In genomic region chr6:166105341-166106075, GRCh38 we compare ENCODE assay signal across 10 cellular contexts.
DNase-seq lines count a peak whose midpoint lies in the region; ATAC-seq, FAIRE-seq and TF ChIP-seq lines count a peak whose summit lies in the region.
"Had no signal": no experiment of that assay in that cellular context is flagged by ENCODE, and none has a peak within 500 bp of the region (broad histone marks: within the 10 kb centered on the region; RNA-seq: fewer than 3 reads in every experiment).

No MANE protein-coding gene starts in this region.

- TF ChIP-seq CTCF in A549 (IDR thresholded peaks at IDR 0.05) (no peak), OCI-LY7 (conservative IDR thresholded peaks at IDR 0.05; ENCODE audit: low read length) (no peak)

- POLR2A ChIA-PET in A549 (lab: Yijun Ruan, JAX) (interaction anchor here (1.3 kb wide), 1 partner anchor 99 kb away, joined by 4 read pairs; no protein-coding TSS in a partner anchor), OCI-LY7 (lab: Charles Lee) (interaction anchor here (0.6 to 0.7 kb wide), 2 partner anchors 92 to 146 kb away, joined by 3 read pairs; no protein-coding TSS in a partner anchor)

- H2AFZ ChIP-seq in OCI-LY7 (ENCODE audit: low read length) = peak overlapping the region; percentile 49; the same call in 1 of the 2 replicates

- H3K27ac ChIP-seq in A549 (peak overlapping the region; percentile 45 to 63; a peak in 5 of 6 replicates), OCI-LY7 (ENCODE audit: low read depth, low read length, poor library complexity, severe bottlenecking) (no peak overlapping the region)
- H3K27ac ChIP-seq: pancreas had no signal

- FAIRE-seq in A549 (lab: Jason Lieb, UNC) = no peak
- FAIRE-seq: pancreas, small intestine had no signal

- no peak for TF ChIP-seq RAD21 in A549 (conservative IDR thresholded peaks at IDR 0.05 in 1 of 2, IDR thresholded peaks at IDR 0.05 in 1 of 2)

- H3K4me1 ChIP-seq in A549 (peaks cover 10% of the 10 kb centered on the region; the same call in 1 of the 3 replicates), OCI-LY7 (ENCODE audit: insufficient read depth, low read length, poor library complexity, severe bottlenecking) (peaks cover 4% of the 10 kb centered on the region)
- H3K4me1 ChIP-seq: pancreas had no signal

- CTCF ChIA-PET in A549 (lab: Yijun Ruan, JAX) = interaction anchor here (0.7 to 2.0 kb wide), 36 partner anchors 9 to 855 kb away, joined by 3 to 33 read pairs (median 4); no protein-coding TSS in a partner anchor
- CTCF ChIA-PET in OCI-LY7 (lab: Charles Lee; ENCODE audit: unreplicated experiment) = no interaction called here

- no peak overlapping the region for H3K4me3 ChIP-seq in A549
- no peak overlapping the region for H3K4me3 ChIP-seq in OCI-LY7 (ENCODE audit: low read depth, low read length, poor library complexity, severe bottlenecking)
- H3K4me3 ChIP-seq: pancreas had no signal

- no peaks in the 10 kb centered on the region for H4K20me1 ChIP-seq in OCI-LY7 (ENCODE audit: insufficient read depth, low read length)

- H3K36me3 ChIP-seq in OCI-LY7 (ENCODE audit: insufficient read depth, low read length) = no peaks in the 10 kb centered on the region
- H3K36me3 ChIP-seq: pancreas had no signal

- DNase-seq in A549 (ENCODE audit: low read depth in 1 of 2, low spot score in 1 of 2) (no peak), OCI-LY7 (ENCODE audit: low spot score) (no peak), NCI-H748 (lab: John Stamatoyannopoulos, UW; ENCODE audit: unreplicated experiment) (no peak), mucosa of gallbladder (ENCODE audit: low spot score) (no peak)

- BruUV-seq in OCI-LY7 (replicated peaks; lab: Mats Ljungman, UMichigan) = no TSS peak

- H3K4me2 ChIP-seq in A549 = peak overlapping the region; percentile 54
- H3K4me2 ChIP-seq in OCI-LY7 (ENCODE audit: low read length) = peak overlapping the region; percentile 29; the same call in 1 of the 2 replicates

- H3K9me3 ChIP-seq in A549 = peaks cover 17% of the 10 kb centered on the region
- H3K9me3 ChIP-seq in OCI-LY7 (ENCODE audit: low read length) = peaks cover 19% of the 10 kb centered on the region; the same call in 1 of the 2 replicates
- H3K9me3 ChIP-seq: pancreas had no signal

- no peaks in the 10 kb centered on the region for H3K79me2 ChIP-seq in OCI-LY7 (ENCODE audit: insufficient read depth, low read depth, low read length)

- no peaks in the 10 kb centered on the region for H3K9me2 ChIP-seq in OCI-LY7 (ENCODE audit: insufficient read depth, low read length)

- no peak for TF ChIP-seq POLR2A in A549 (IDR thresholded peaks at IDR 0.05; ENCODE audit: low read length)

- TF ChIP-seq EP300 in A549 (IDR thresholded peaks at IDR 0.05) = no peak

- ATAC-seq in A549 (peak in 1 of 2 experiments; percentile 49; a peak in 3 of 6 replicates), GM18868 (IDR thresholded peaks at IDR 0.05; ENCODE audit: unreplicated experiment) (peak; percentile 32), HG02759 (IDR thresholded peaks at IDR 0.05; ENCODE audit: unreplicated experiment) (peak; percentile 51), HG02970 (IDR thresholded peaks at IDR 0.05; ENCODE audit: low FRiP score, unreplicated experiment) (no peak), HG02981 (IDR thresholded peaks at IDR 0.05; ENCODE audit: unreplicated experiment) (no peak)

- intact Hi-C loops in OCI-LY7 (cut with micrococcal nuclease; ENCODE audit: unreplicated experiment) = loop anchor here (1.0 to 2.0 kb wide), 3 partner anchors 169 to 376 kb away; no protein-coding TSS in a partner anchor

- 73% methylated on average over 9 of the region's 10 CpGs for WGBS in A549 (ENCODE audit: missing lambda C conversion rate)

TF ChIP-seq in A549, 52 proteins besides CTCF, POLR2A, EP300 and RAD21:
- no peak for TF ChIP-seq SREBF2 (IDR thresholded peaks at IDR 0.05)
- no peak for TF ChIP-seq KDM1A (IDR thresholded peaks at IDR 0.05; ENCODE audit: low read depth)
- no peak for TF ChIP-seq RNF2 (IDR thresholded peaks at IDR 0.05; ENCODE audit: borderline replicate concordance, low read depth)
- no peak for TF ChIP-seq E2F6 (IDR thresholded peaks at IDR 0.05; ENCODE audit: borderline replicate concordance, low read depth)
- no peak for TF ChIP-seq RARB (CRISPR knock-in tag; IDR thresholded peaks at IDR 0.05)
- TF ChIP-seq BHLHE40 (IDR thresholded peaks at IDR 0.05; ENCODE audit: low read depth, low read length) = no peak
- no peak for TF ChIP-seq ZFP36 (IDR thresholded peaks at IDR 0.05; ENCODE audit: borderline replicate concordance, partially characterized antibody)
- TF ChIP-seq, protein P1, sequence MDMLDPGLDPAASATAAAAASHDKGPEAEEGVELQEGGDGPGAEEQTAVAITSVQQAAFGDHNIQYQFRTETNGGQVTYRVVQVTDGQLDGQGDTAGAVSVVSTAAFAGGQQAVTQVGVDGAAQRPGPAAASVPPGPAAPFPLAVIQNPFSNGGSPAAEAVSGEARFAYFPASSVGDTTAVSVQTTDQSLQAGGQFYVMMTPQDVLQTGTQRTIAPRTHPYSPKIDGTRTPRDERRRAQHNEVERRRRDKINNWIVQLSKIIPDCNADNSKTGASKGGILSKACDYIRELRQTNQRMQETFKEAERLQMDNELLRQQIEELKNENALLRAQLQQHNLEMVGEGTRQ (IDR thresholded peaks at IDR 0.05) = no peak
- TF ChIP-seq HDAC2 (IDR thresholded peaks at IDR 0.05) = no peak
- no peak for TF ChIP-seq REST (IDR thresholded peaks at IDR 0.05)
- TF ChIP-seq PHF8 (IDR thresholded peaks at IDR 0.05; ENCODE audit: borderline replicate concordance, low read depth) = no peak
- TF ChIP-seq NFE2L2 (conservative IDR thresholded peaks at IDR 0.05; ENCODE audit: low read length) = no peak
- no peak for TF ChIP-seq HEYL (CRISPR knock-in tag; IDR thresholded peaks at IDR 0.05)
- TF ChIP-seq POLR2AphosphoS2 (conservative IDR thresholded peaks at IDR 0.05; ENCODE audit: low read length) = no peak
- TF ChIP-seq, protein P2, sequence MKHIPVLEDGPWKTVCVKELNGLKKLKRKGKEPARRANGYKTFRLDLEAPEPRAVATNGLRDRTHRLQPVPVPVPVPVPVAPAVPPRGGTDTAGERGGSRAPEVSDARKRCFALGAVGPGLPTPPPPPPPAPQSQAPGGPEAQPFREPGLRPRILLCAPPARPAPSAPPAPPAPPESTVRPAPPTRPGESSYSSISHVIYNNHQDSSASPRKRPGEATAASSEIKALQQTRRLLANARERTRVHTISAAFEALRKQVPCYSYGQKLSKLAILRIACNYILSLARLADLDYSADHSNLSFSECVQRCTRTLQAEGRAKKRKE (CRISPR knock-in tag; IDR thresholded peaks at IDR 0.05; ENCODE audit: low read depth) = no peak
- TF ChIP-seq ZNF302 (CRISPR knock-in tag; IDR thresholded peaks at IDR 0.05) = no peak
- TF ChIP-seq FOSB (CRISPR knock-in tag; IDR thresholded peaks at IDR 0.05) = no peak

Comparison
In these comparisons a context has a peak if more than half of its experiments do, and no peak if none do; other contexts are left out.
1. ATAC-seq: peak in GM18868 (single experiment) and HG02759 (single experiment); none in HG02970 (single experiment) and HG02981 (single experiment).